Comparison of ENCODE assay signal across 11 cellular contexts in the genomic region with DNA sequence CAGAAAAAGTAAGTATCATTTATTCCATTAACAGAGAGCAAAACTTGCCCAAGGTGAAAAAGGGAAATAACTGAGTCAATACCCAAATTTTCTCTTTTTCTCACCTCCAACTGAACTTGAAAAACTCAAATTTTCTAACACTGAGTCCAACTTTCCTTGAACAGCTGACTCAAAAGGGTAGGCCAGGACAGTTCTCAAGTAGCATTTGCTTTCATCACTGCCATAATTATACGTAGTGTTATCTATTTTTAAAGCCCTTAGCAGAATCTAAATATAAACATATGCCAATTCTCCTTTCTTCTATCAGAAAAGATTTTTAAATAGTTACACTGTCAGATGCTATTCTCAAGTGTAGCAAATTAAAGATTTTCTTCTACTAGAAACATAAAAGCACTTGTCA. TPM values are rescaled to one million over a fixed set of nuclear protein-coding genes. Genes with fewer than 3 reads are reported as not detected.
DNase-seq lines count a peak whose midpoint lies in the region; ATAC-seq and TF ChIP-seq lines count a peak whose summit lies in the region.
"Had no signal": no experiment of that assay in that cellular context is flagged by ENCODE, and none has a peak within 500 bp of the region (broad histone marks: within the 10 kb centered on the region; RNA-seq: fewer than 3 reads in every experiment).

No MANE protein-coding gene starts in this region.

- H3K27me3 ChIP-seq in neural cell (ENCODE audit: insufficient read depth, low read depth, low read length), result no peaks in the 10 kb centered on the region
- H3K27me3 ChIP-seq in uterus, result no peaks in the 10 kb centered on the region
- H3K27me3 ChIP-seq in SJCRH30, result no peaks in the 10 kb centered on the region

- H3K4me3 ChIP-seq in GM08714 (ENCODE audit: low read length) (0 out of 2 replicates have a peak overlapping the region, but pooled peaks have one; percentile 23), NB4 (ENCODE audit: low read depth, low read length) (peak overlapping the region; percentile 43), coronary artery (peak overlapping the region; percentile 36), neural cell (ENCODE audit: low read length) (peak overlapping the region; percentile 35), uterus (no peak overlapping the region), SJCRH30 (no peak overlapping the region)

- TF ChIP-seq POLR2A in NB4 (IDR thresholded peaks at IDR 0.05; ENCODE audit: extremely low read depth, insufficient read length) (no peak), uterus (IDR thresholded peaks at IDR 0.05) (no peak)

- H3F3A ChIP-seq in neural cell (ENCODE audit: insufficient read depth, low read length, poor library complexity, severe bottlenecking), result no peaks in the 10 kb centered on the region

- H3K9me2 ChIP-seq in neural cell (ENCODE audit: insufficient read depth, low read length), result no peaks in the 10 kb centered on the region

- H3K27ac ChIP-seq in coronary artery, result no peak overlapping the region
- no peak overlapping the region for H3K27ac ChIP-seq in neural cell (ENCODE audit: low read length)
- no peak overlapping the region for H3K27ac ChIP-seq in uterus
- no peak overlapping the region for H3K27ac ChIP-seq in SJCRH30

- no peak for TF ChIP-seq RAD21 in neural cell (conservative IDR thresholded peaks at IDR 0.05)

- H3K9me3 ChIP-seq in neural cell (ENCODE audit: low read length), result no peaks in the 10 kb centered on the region
- H3K9me3 ChIP-seq in uterus, result no peaks in the 10 kb centered on the region
- H3K9me3 ChIP-seq in SJCRH30 (replicated peaks), result no peaks in the 10 kb centered on the region

- H3K79me2 ChIP-seq in neural cell (replicated peaks; ENCODE audit: insufficient read depth, low read length), result peaks cover 71% of the 10 kb centered on the region

- intact Hi-C loops in uterus (cut with DNase I; ENCODE audit: low total_unique reads), result no loop called here

- H3K9ac ChIP-seq in neural cell (ENCODE audit: low read length), result no peak overlapping the region

- H3K4me1 ChIP-seq in uterus, result peaks cover 8 to 13% of the 10 kb centered on the region in 2 donors
- H3K4me1 ChIP-seq in SJCRH30, result peaks cover 3% of the 10 kb centered on the region

- H2AFZ ChIP-seq in neural cell (ENCODE audit: low read depth, low read length), result no peak overlapping the region

- no peaks in the 10 kb centered on the region for H4K20me1 ChIP-seq in neural cell (ENCODE audit: insufficient read depth)

- H3K4me2 ChIP-seq in neural cell (ENCODE audit: low read length), result peak overlapping the region; percentile 9

- no peak for ATAC-seq in GM19328 (IDR thresholded peaks at IDR 0.05; ENCODE audit: unreplicated experiment)

- no peak for TF ChIP-seq CTCF in NB4 (IDR thresholded peaks at IDR 0.05; ENCODE audit: low read depth, low read length)
- no peak for TF ChIP-seq CTCF in coronary artery (IDR thresholded peaks at IDR 0.05)
- TF ChIP-seq CTCF in neural cell (IDR thresholded peaks at IDR 0.05; ENCODE audit: poor library complexity, severe bottlenecking), result no peak
- TF ChIP-seq CTCF in uterus (IDR thresholded peaks at IDR 0.05), result no peak

- DNase-seq in NB4 (ENCODE audit: low read depth) (no peak), coronary artery (ENCODE audit: low spot score) (no peak), uterus (no peak), SJCRH30 (no peak)
- DNase-seq: aorta; DMS 273 treated with DMSO at 0.1 percent for 48 hours; NCI-H446 treated with DMSO at 0.1 percent for 48 hours; stimulated activated naive CD4-positive, alpha-beta T cell had no signal

- H3K36me3 ChIP-seq in neural cell (ENCODE audit: insufficient read depth, low read length) (peaks cover 19% of the 10 kb centered on the region), uterus (no peaks in the 10 kb centered on the region), SJCRH30 (peaks cover 51% of the 10 kb centered on the region)

- no peak for TF ChIP-seq EP300 in neural cell (conservative IDR thresholded peaks at IDR 0.05; ENCODE audit: poor library complexity, severe bottlenecking)

TF ChIP-seq in neural cell, 6 proteins besides CTCF, POLR2A, EP300 and RAD21:
- TF ChIP-seq TAF1 (IDR thresholded peaks at IDR 0.05; ENCODE audit: low read depth) (no peak), EZH2 (IDR thresholded peaks at IDR 0.05; ENCODE audit: borderline replicate concordance, insufficient read depth, low read length, poor library complexity, severe bottlenecking) (no peak), POLR2AphosphoS5 (IDR thresholded peaks at IDR 0.05) (no peak), MXI1 (conservative IDR thresholded peaks at IDR 0.05; ENCODE audit: poor library complexity, severe bottlenecking) (no peak), SMC3 (conservative IDR thresholded peaks at IDR 0.05; ENCODE audit: poor library complexity) (no peak)
- TF ChIP-seq, protein P1, sequence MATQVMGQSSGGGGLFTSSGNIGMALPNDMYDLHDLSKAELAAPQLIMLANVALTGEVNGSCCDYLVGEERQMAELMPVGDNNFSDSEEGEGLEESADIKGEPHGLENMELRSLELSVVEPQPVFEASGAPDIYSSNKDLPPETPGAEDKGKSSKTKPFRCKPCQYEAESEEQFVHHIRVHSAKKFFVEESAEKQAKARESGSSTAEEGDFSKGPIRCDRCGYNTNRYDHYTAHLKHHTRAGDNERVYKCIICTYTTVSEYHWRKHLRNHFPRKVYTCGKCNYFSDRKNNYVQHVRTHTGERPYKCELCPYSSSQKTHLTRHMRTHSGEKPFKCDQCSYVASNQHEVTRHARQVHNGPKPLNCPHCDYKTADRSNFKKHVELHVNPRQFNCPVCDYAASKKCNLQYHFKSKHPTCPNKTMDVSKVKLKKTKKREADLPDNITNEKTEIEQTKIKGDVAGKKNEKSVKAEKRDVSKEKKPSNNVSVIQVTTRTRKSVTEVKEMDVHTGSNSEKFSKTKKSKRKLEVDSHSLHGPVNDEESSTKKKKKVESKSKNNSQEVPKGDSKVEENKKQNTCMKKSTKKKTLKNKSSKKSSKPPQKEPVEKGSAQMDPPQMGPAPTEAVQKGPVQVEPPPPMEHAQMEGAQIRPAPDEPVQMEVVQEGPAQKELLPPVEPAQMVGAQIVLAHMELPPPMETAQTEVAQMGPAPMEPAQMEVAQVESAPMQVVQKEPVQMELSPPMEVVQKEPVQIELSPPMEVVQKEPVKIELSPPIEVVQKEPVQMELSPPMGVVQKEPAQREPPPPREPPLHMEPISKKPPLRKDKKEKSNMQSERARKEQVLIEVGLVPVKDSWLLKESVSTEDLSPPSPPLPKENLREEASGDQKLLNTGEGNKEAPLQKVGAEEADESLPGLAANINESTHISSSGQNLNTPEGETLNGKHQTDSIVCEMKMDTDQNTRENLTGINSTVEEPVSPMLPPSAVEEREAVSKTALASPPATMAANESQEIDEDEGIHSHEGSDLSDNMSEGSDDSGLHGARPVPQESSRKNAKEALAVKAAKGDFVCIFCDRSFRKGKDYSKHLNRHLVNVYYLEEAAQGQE (IDR thresholded peaks at IDR 0.05; ENCODE audit: borderline replicate concordance), result no peak

RNA-seq across cellular contexts. Expression of a gene that starts 3.5 kb away (rescaled TPM):
- polyA plus RNA-seq in neural cell, result 105 and 317 TPM in 2 replicates
- polyA minus RNA-seq in neural cell, result 189 and 220 TPM in 2 replicates
- total RNA-seq in uterus, result 100 to 1,000 TPM; 187 to 288 (median 233) TPM
- total RNA-seq in SJCRH30 (2014; rRNA removed; shearing (Covaris generic)), result 98.5 and 134 TPM in 2 replicates

RNA-seq across cellular contexts. Expression of a gene that starts 51.1 kb away (rescaled TPM):
- 27.6 and 28.9 TPM in 2 replicates for polyA plus RNA-seq in neural cell
- polyA minus RNA-seq in neural cell, result 150 and 191 TPM in 2 replicates
- total RNA-seq in uterus, result 100 to 1,000 TPM in 2 of 4 donors, 10 to 100 TPM in 2; 36.6 to 192 (median 91.0) TPM
- total RNA-seq in SJCRH30 (2014; rRNA removed; shearing (Covaris generic)), result 69.3 and 83.7 TPM in 2 replicates

Comparison
In these comparisons a context has a peak if more than half of its experiments do, and no peak if none do; other contexts are left out.
1. H3K4me3 ChIP-seq: peak in GM08714 (single experiment), NB4 (single experiment), coronary artery (single experiment) and neural cell (single experiment); none in uterus (0 of 2) and SJCRH30 (single experiment).